ENCODE assay signal across 11 cellular contexts in the genomic region with DNA sequence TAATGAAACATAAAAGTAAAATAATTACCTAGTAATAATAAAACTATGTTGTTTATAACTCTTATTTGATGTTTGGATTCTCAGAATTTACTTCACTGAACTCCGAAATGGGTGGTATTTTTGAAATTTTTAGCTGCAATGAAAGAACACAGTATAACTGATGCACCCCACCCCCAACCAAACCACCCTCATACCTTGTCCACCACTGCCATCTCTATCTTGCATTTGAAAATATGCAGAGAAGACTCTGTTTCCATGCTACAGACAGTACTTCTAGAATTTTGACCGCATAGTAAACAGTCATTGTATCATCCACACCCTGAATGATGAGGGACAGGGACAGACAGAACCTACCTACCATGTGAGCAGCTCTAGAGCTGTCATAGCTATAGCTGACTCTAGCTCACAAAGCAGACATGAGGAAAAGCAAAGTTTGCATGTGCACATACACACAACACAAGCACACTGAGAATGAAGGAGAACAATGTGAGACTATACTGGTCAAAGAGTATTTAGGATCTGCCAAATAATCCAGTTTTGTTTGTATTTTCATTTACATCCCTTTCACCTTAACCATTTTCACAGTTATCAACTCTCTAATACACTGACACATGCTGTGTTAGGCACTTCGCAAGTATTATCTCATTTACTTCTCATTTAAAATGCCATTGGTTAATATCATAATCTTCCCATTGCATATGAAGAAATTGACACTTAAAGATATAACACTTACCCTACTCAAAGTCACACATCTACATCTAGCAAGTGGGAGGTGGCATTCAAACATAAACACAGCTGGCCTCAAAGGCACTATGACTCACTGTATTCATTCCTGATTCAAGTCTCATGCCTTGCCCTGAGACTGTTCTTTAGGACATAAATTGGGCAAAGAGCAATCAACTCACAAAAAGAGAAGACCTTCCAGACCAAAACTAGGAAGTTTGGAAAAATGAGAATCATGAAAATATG.
DNase-seq lines count a peak whose midpoint lies in the region; ATAC-seq and TF ChIP-seq lines count a peak whose summit lies in the region.
"Had no signal": no experiment of that assay in that cellular context is flagged by ENCODE, and none has a peak within 500 bp of the region (broad histone marks: within the 10 kb centered on the region; RNA-seq: fewer than 3 reads in every experiment).

No MANE protein-coding gene starts in this region.

- H3K27ac ChIP-seq in trophoblast cell (ENCODE audit: low read depth, low read length) = no peak overlapping the region
- no peak overlapping the region for H3K27ac ChIP-seq in adrenal gland
- H3K27ac ChIP-seq: A549 had no signal

- H2BK12ac ChIP-seq in trophoblast cell (ENCODE audit: low read length) = no peak overlapping the region

- H3K27me3 ChIP-seq in trophoblast cell (ENCODE audit: insufficient read depth, low read length) (no peaks in the 10 kb centered on the region), adrenal gland (no peaks in the 10 kb centered on the region)

- peak overlapping the region; percentile 55 for H3K4me3 Mint-ChIP-seq in T-helper 1 cell treated with Interleukin-12 subunit alpha and Interleukin-12 subunit beta and Interleukin-4 antibody, amounts not matched to agents 30 μg/mL and 1 μg/mL, for 36 hours
- H3K4me3 Mint-ChIP-seq in Calu3 (ENCODE audit: low read depth, unreplicated experiment) = no peak overlapping the region

- H3K36me3 Mint-ChIP-seq in T-helper 1 cell treated with Interleukin-12 subunit alpha and Interleukin-12 subunit beta and Interleukin-4 antibody, amounts not matched to agents 30 μg/mL and 1 μg/mL, for 36 hours (ENCODE audit: low read depth) = peaks cover 22% of the 10 kb centered on the region
- no peaks in the 10 kb centered on the region for H3K36me3 Mint-ChIP-seq in Calu3 (ENCODE audit: insufficient read depth, unreplicated experiment)

- no peak overlapping the region for H4K91ac ChIP-seq in trophoblast cell (ENCODE audit: low read depth, low read length)

- H3K4me3 ChIP-seq in choroid plexus epithelial cell (ENCODE audit: low read depth, low read length) = no peak overlapping the region
- no peak overlapping the region for H3K4me3 ChIP-seq in trophoblast cell (ENCODE audit: low read depth, low read length)
- no peak overlapping the region for H3K4me3 ChIP-seq in adrenal gland
- H3K4me3 ChIP-seq: A549 had no signal

- H2BK120ac ChIP-seq in trophoblast cell (ENCODE audit: insufficient read depth, low read length, poor library complexity) = no peak overlapping the region

- no peak overlapping the region for H3K23ac ChIP-seq in trophoblast cell (ENCODE audit: low read length)

- peaks cover 62% of the 10 kb centered on the region for H3K4me1 Mint-ChIP-seq in T-helper 1 cell treated with Interleukin-12 subunit alpha and Interleukin-12 subunit beta and Interleukin-4 antibody, amounts not matched to agents 30 μg/mL and 1 μg/mL, for 36 hours (ENCODE audit: low read depth)
- no peaks in the 10 kb centered on the region for H3K4me1 Mint-ChIP-seq in Calu3 (ENCODE audit: low read depth, unreplicated experiment)

- H3K79me2 ChIP-seq in trophoblast cell (ENCODE audit: control insufficient read depth, insufficient read depth, low read length, poor library complexity) = no peaks in the 10 kb centered on the region

- H3K4me2 ChIP-seq in trophoblast cell (ENCODE audit: low read length) = no peak overlapping the region
- H3K4me2 ChIP-seq: A549 had no signal

- H3K36me3 ChIP-seq in trophoblast cell (ENCODE audit: control insufficient read depth in 1 of 2, insufficient read depth in 2 of 2, low read length in 2 of 2) = no peaks in the 10 kb centered on the region
- no peaks in the 10 kb centered on the region for H3K36me3 ChIP-seq in adrenal gland (replicated peaks in 1 of 2)

- peak overlapping the region; percentile 95 for H3K27ac Mint-ChIP-seq in T-helper 1 cell treated with Interleukin-12 subunit alpha and Interleukin-12 subunit beta and Interleukin-4 antibody, amounts not matched to agents 30 μg/mL and 1 μg/mL, for 36 hours
- H3K27ac Mint-ChIP-seq in Calu3 (ENCODE audit: unreplicated experiment) = no peak overlapping the region
- H3K27ac Mint-ChIP-seq: T-helper 17 cell had no signal

- H3K4me1 ChIP-seq in trophoblast cell (ENCODE audit: control insufficient read depth in 1 of 2, insufficient read depth in 2 of 2, low read length in 2 of 2) (peaks cover 2 to 7% of the 10 kb centered on the region in 2 experiments), adrenal gland (replicated peaks in 1 of 2) (no peaks in the 10 kb centered on the region)
- H3K4me1 ChIP-seq: A549 had no signal

- H3K18ac ChIP-seq in trophoblast cell (ENCODE audit: low read length) = no peak overlapping the region

- CTCF ChIA-PET in Calu3 (lab: Charles Lee) = interaction anchor here (0.6 kb wide), 1 partner anchor 208 kb away, joined by 3 read pairs; no protein-coding TSS in a partner anchor

- intact Hi-C loops in Calu3 (cut with micrococcal nuclease; ENCODE audit: unreplicated experiment) (no loop called here), adrenal gland (cut with DNase I) (no loop called here)

- WGBS in trophoblast cell (ENCODE audit: extremely low coverage, insufficient coverage, insufficient read length) = no CpG with 5 or more reads among the region's 3 CpGs
- WGBS in adrenal gland, 4 donors = 91 to 96% (median 95%) methylated on average over 3 of the region's 3 CpGs

- H3K9ac ChIP-seq in trophoblast cell (ENCODE audit: low read length) = no peak overlapping the region

- H3K4ac ChIP-seq in trophoblast cell (ENCODE audit: low read depth, low read length) = no peak overlapping the region

- no peak overlapping the region for H4K8ac ChIP-seq in trophoblast cell (ENCODE audit: low read depth, low read length)

- BruUV-seq in Calu3 (replicated peaks; lab: Mats Ljungman, UMichigan) = no TSS peak

- TF ChIP-seq CTCF in choroid plexus epithelial cell (conservative IDR thresholded peaks at IDR 0.05; ENCODE audit: low read depth, low read length) = no peak
- TF ChIP-seq CTCF in Calu3 (IDR thresholded peaks at IDR 0.05; ENCODE audit: unreplicated experiment) = no peak
- TF ChIP-seq CTCF in adrenal gland (IDR thresholded peaks at IDR 0.05) = no peak

- no peaks in the 10 kb centered on the region for H3K9me3 Mint-ChIP-seq in T-helper 1 cell treated with Interleukin-12 subunit alpha and Interleukin-12 subunit beta and Interleukin-4 antibody, amounts not matched to agents 30 μg/mL and 1 μg/mL, for 36 hours
- H3K9me3 Mint-ChIP-seq in Calu3 (ENCODE audit: low read depth, unreplicated experiment) = peaks cover 3% of the 10 kb centered on the region

- no peak for TF ChIP-seq POLR2A in adrenal gland (IDR thresholded peaks at IDR 0.05)

- no peak overlapping the region for H2AK5ac ChIP-seq in trophoblast cell (ENCODE audit: low read length)

- H3K14ac ChIP-seq in trophoblast cell (ENCODE audit: low read length) = no peak overlapping the region

- no peak overlapping the region for H2BK5ac ChIP-seq in trophoblast cell (ENCODE audit: low read depth, low read length, poor library complexity)

- H3K9me3 ChIP-seq in trophoblast cell (ENCODE audit: insufficient read depth, low read depth, low read length) (no peaks in the 10 kb centered on the region), adrenal gland (replicated peaks in 1 of 3) (no peaks in the 10 kb centered on the region)
- H3K9me3 ChIP-seq: A549 had no signal

- ATAC-seq in HG03135 (IDR thresholded peaks at IDR 0.05; ENCODE audit: unreplicated experiment) = no peak
- ATAC-seq: A549, T-helper 17 cell had no signal

- no peak for DNase-seq in T-helper 1 cell
- DNase-seq in MV-4-11 (lab: John Stamatoyannopoulos, UW) = peak; percentile 21
- DNase-seq in choroid plexus epithelial cell (ENCODE audit: low read depth) = peak; percentile 29
- DNase-seq in trophoblast cell = peak; percentile 41 to 77
- no peak for DNase-seq in Calu3
- no peak for DNase-seq in adrenal gland
- DNase-seq: NCI-H446, T-helper 17 cell had no signal

- peaks cover 3% of the 10 kb centered on the region for H3K79me1 ChIP-seq in trophoblast cell (ENCODE audit: low read length)

- no peaks in the 10 kb centered on the region for H3K27me3 Mint-ChIP-seq in T-helper 1 cell treated with Interleukin-12 subunit alpha and Interleukin-12 subunit beta and Interleukin-4 antibody, amounts not matched to agents 30 μg/mL and 1 μg/mL, for 36 hours (ENCODE audit: low read depth)
- no peaks in the 10 kb centered on the region for H3K27me3 Mint-ChIP-seq in Calu3 (ENCODE audit: unreplicated experiment)
- H3K27me3 Mint-ChIP-seq: T-helper 17 cell had no signal

- H2AFZ ChIP-seq in trophoblast cell (ENCODE audit: insufficient read depth, low read length, poor library complexity) = no peak overlapping the region

- no peak overlapping the region for H4K12ac ChIP-seq in trophoblast cell (ENCODE audit: low read depth, low read length)

Comparison
In these comparisons a context has a peak if more than half of its experiments do, and no peak if none do; other contexts are left out.
1. DNase-seq: peak in MV-4-11 (single experiment), choroid plexus epithelial cell (single experiment) and trophoblast cell (2 of 2); none in T-helper 1 cell (0 of 5), Calu3 (single experiment) and adrenal gland (0 of 7).